Comparison of ENCODE assay signal across 1 cellular context in the genomic region with DNA sequence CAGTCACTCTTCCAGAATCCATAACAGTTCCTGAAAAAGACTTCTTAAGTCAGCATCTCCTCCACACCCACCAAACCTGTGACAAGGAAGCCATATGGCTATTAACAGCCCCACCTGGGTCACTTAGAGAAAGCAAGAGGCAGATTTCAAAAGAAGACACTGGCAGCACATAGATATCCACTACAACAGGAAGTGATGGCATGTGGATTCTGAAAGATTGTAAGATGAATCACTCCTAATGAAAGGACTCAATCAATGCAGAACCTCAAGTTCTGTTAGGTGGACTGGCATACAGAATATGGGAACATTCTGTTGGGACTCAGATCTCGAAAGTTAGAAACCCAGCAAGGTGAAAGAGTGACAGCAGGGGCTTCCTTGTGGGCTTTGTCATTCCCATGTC.
TF ChIP-seq lines count a peak whose summit lies in the region.

No MANE protein-coding gene starts in this region.

TF ChIP-seq in endothelial cell of umbilical vein, 7 proteins besides CTCF, POLR2A, EP300 and RAD21:
- no peak for TF ChIP-seq POLR2AphosphoS5 (IDR thresholded peaks at IDR 0.05; ENCODE audit: insufficient read depth, low read depth, low read length)
- no peak for TF ChIP-seq MYC (IDR thresholded peaks at IDR 0.05; ENCODE audit: low read depth, low read length)
- TF ChIP-seq FOS (IDR thresholded peaks at IDR 0.05; ENCODE audit: borderline replicate concordance, insufficient read depth, low read length): no peak
- TF ChIP-seq JUN (IDR thresholded peaks at IDR 0.05; ENCODE audit: borderline replicate concordance, insufficient read depth, insufficient read length, low read depth): no peak
- TF ChIP-seq MAX (IDR thresholded peaks at IDR 0.05; ENCODE audit: insufficient read depth, insufficient read length): no peak
- TF ChIP-seq EZH2 (IDR thresholded peaks at IDR 0.05; ENCODE audit: borderline replicate concordance, low read depth, low read length, severe bottlenecking): no peak
- no peak for TF ChIP-seq GATA2 (IDR thresholded peaks at IDR 0.05; ENCODE audit: insufficient read depth, insufficient read length, low read depth, low read length)
